In genomic region chr6:43077981-43078411, GRCh38 we compare ENCODE assay signal across 12 cellular contexts. TPM values are rescaled to one million over a fixed set of nuclear protein-coding genes. Genes with fewer than 3 reads are reported as not detected.
DNase-seq lines count a peak whose midpoint lies in the region; ATAC-seq and TF ChIP-seq lines count a peak whose summit lies in the region.
"Had no signal": no experiment of that assay in that cellular context is flagged by ENCODE, and none has a peak within 500 bp of the region (broad histone marks: within the 10 kb centered on the region; RNA-seq: fewer than 3 reads in every experiment).

No MANE protein-coding gene starts in this region.

- H3K9me3 Mint-ChIP-seq in chondrocyte (ENCODE audit: low read depth) (no peaks in the 10 kb centered on the region), mesothelial cell of epicardium (no peaks in the 10 kb centered on the region)
- H3K9me3 Mint-ChIP-seq: CD8-positive, alpha-beta memory T cell had no signal

- H3K9ac ChIP-seq in HUES6 (ENCODE audit: low read length), result peak overlapping the region; percentile 94
- H3K9ac ChIP-seq: parathyroid adenoma had no signal

- H3K27me3 Mint-ChIP-seq in chondrocyte (ENCODE audit: low read depth), result no peaks in the 10 kb centered on the region
- no peaks in the 10 kb centered on the region for H3K27me3 Mint-ChIP-seq in mesothelial cell of epicardium (ENCODE audit: low read depth)

- DNase-seq in AG08396 (ENCODE audit: low spot score), result peak; percentile 27
- DNase-seq in chondrocyte (ENCODE audit: low spot score), result no peak
- no peak for DNase-seq in mesothelial cell of epicardium (ENCODE audit: low spot score in 2 of 2, unreplicated experiment in 2 of 2)
- DNase-seq in NCI-H2171 treated with DMSO at 0.1 percent for 48 hours (lab: John Stamatoyannopoulos, UW), result no peak
- no peak for DNase-seq in NCI-H2227 (lab: John Stamatoyannopoulos, UW; ENCODE audit: unreplicated experiment)
- no peak for DNase-seq in activated CD4-positive, alpha-beta T cell treated with anti-CD3 and anti-CD28 coated beads for 4 hours
- DNase-seq: anterior cingulate cortex; CD8-positive, alpha-beta memory T cell; NCI-H1105 treated with DMSO at 0.1 percent for 48 hours had no signal

- H3K4me1 Mint-ChIP-seq in chondrocyte (ENCODE audit: low read depth) (peaks cover 50% of the 10 kb centered on the region), mesothelial cell of epicardium (peaks cover 46% of the 10 kb centered on the region)

- H3K4me3 Mint-ChIP-seq in chondrocyte (ENCODE audit: unreplicated experiment) (peak overlapping the region; percentile 85), mesothelial cell of epicardium (peak overlapping the region; percentile 86)

- H3K27me3 ChIP-seq in HUES6 (ENCODE audit: control insufficient read depth, insufficient read depth, low read length), result no peaks in the 10 kb centered on the region

- H3K4me3 ChIP-seq in HUES6 (ENCODE audit: low read depth, low read length), result peak overlapping the region; percentile 98

- TF ChIP-seq CTCF in chondrocyte (IDR thresholded peaks at IDR 0.05) (no peak), mesothelial cell of epicardium (IDR thresholded peaks at IDR 0.05; ENCODE audit: unreplicated experiment) (no peak)

- no peak for ATAC-seq in HG03520 (IDR thresholded peaks at IDR 0.05; ENCODE audit: unreplicated experiment)

- peaks cover 38% of the 10 kb centered on the region for H3K4me1 ChIP-seq in HUES6 (ENCODE audit: control insufficient read depth, insufficient read depth, low read length)

- H3K36me3 Mint-ChIP-seq in chondrocyte (ENCODE audit: low read depth), result peaks cover 5% of the 10 kb centered on the region
- H3K36me3 Mint-ChIP-seq in mesothelial cell of epicardium, result peaks cover 6% of the 10 kb centered on the region

- H3K27ac Mint-ChIP-seq in chondrocyte (ENCODE audit: unreplicated experiment) (peak overlapping the region; percentile 76), mesothelial cell of epicardium (peak overlapping the region; percentile 54)
- H3K27ac Mint-ChIP-seq: CD8-positive, alpha-beta memory T cell had no signal

- peak overlapping the region; percentile 93; the same call in 1 of the 2 replicates for H3K27ac ChIP-seq in HUES6 (ENCODE audit: low read depth, low read length)
- H3K27ac ChIP-seq: parathyroid adenoma had no signal

- 0 out of 2 replicates have a peak, but pooled peaks cover 9% of the 10 kb centered on the region for H3K36me3 ChIP-seq in HUES6 (ENCODE audit: control insufficient read depth, insufficient read depth, low read length)

- no peaks in the 10 kb centered on the region for H3K9me3 ChIP-seq in HUES6 (ENCODE audit: control insufficient read depth, insufficient read depth, low read depth, low read length)

RNA-seq across cellular contexts. Expression of gene PTK7, which starts 1.9 kb away (rescaled TPM):
- total RNA-seq in chondrocyte (282 to 293 TPM (median 288 TPM) in 3 replicates), mesothelial cell of epicardium (303 to 313 TPM (median 308 TPM) in 3 replicates)

RNA-seq across cellular contexts. Expression of gene KLC4, which starts 18.6 kb away (rescaled TPM):
- total RNA-seq in chondrocyte (30.0 to 37.0 TPM (median 32.3 TPM) in 3 replicates), mesothelial cell of epicardium (61.9 to 69.2 TPM (median 69.0 TPM) in 3 replicates)

RNA-seq across cellular contexts. Expression of gene MRPL2, which starts 18.8 kb away (rescaled TPM):
- 42.6 to 46.6 TPM (median 42.9 TPM) in 3 replicates for total RNA-seq in chondrocyte
- total RNA-seq in mesothelial cell of epicardium, result 50.5 to 55.5 TPM (median 54.9 TPM) in 3 replicates

RNA-seq across cellular contexts. Expression of gene CUL7, which starts 24.3 kb away (rescaled TPM):
- total RNA-seq in chondrocyte (53.6 to 64.8 TPM (median 54.3 TPM) in 3 replicates), mesothelial cell of epicardium (88.0 to 90.9 TPM (median 90.6 TPM) in 3 replicates)

RNA-seq across cellular contexts. Expression of gene RRP36, which starts 56.6 kb away (rescaled TPM):
- total RNA-seq in chondrocyte, result 58.6 to 75.2 TPM (median 63.2 TPM) in 3 replicates
- total RNA-seq in mesothelial cell of epicardium, result 44.2 to 45.9 TPM (median 45.1 TPM) in 3 replicates
